Comparison of ENCODE assay signal across 1 cellular context in genomic region chr13:52118595-52118994, GRCh38.
TF ChIP-seq lines count a peak whose summit lies in the region.

No MANE protein-coding gene starts in this region.

TF ChIP-seq in K562, 482 proteins besides CTCF, POLR2A, EP300 and RAD21 (continued from another document):
- TF ChIP-seq, protein P1, sequence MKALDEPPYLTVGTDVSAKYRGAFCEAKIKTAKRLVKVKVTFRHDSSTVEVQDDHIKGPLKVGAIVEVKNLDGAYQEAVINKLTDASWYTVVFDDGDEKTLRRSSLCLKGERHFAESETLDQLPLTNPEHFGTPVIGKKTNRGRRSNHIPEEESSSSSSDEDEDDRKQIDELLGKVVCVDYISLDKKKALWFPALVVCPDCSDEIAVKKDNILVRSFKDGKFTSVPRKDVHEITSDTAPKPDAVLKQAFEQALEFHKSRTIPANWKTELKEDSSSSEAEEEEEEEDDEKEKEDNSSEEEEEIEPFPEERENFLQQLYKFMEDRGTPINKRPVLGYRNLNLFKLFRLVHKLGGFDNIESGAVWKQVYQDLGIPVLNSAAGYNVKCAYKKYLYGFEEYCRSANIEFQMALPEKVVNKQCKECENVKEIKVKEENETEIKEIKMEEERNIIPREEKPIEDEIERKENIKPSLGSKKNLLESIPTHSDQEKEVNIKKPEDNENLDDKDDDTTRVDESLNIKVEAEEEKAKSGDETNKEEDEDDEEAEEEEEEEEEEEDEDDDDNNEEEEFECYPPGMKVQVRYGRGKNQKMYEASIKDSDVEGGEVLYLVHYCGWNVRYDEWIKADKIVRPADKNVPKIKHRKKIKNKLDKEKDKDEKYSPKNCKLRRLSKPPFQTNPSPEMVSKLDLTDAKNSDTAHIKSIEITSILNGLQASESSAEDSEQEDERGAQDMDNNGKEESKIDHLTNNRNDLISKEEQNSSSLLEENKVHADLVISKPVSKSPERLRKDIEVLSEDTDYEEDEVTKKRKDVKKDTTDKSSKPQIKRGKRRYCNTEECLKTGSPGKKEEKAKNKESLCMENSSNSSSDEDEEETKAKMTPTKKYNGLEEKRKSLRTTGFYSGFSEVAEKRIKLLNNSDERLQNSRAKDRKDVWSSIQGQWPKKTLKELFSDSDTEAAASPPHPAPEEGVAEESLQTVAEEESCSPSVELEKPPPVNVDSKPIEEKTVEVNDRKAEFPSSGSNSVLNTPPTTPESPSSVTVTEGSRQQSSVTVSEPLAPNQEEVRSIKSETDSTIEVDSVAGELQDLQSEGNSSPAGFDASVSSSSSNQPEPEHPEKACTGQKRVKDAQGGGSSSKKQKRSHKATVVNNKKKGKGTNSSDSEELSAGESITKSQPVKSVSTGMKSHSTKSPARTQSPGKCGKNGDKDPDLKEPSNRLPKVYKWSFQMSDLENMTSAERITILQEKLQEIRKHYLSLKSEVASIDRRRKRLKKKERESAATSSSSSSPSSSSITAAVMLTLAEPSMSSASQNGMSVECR (CRISPR knock-in tag; IDR thresholded peaks at IDR 0.05) = no peak
- no peak for TF ChIP-seq GABPB1 (CRISPR knock-in tag; IDR thresholded peaks at IDR 0.05)
TF ChIP-seq in K562: peak in this region for 6.
